Comparison of ENCODE assay signal across 11 cellular contexts in the genomic region with DNA sequence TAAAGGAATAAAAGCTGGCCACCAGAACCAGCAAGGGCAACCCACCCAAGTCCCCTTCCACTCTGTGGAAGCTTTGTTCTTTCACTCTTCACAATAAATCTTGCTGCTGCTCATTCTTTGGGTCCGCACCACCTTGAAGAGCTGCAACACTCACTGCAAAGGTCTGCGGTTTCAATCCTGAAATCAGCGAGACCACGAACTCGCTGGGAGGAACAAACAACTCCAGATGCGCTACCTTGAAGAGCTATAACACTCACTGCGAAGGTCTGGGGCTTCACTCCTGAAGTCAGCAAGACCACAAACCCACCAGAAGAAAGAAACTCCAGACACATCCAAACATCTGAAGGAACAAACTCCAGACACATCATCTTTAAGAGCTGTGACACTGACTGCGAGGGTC.
"Had no signal": no experiment of that assay in that cellular context is flagged by ENCODE, and none has a peak within 500 bp of the region (broad histone marks: within the 10 kb centered on the region; RNA-seq: fewer than 3 reads in every experiment).

No MANE protein-coding gene starts in this region.

- ATAC-seq: GM23338, HCT116 had no signal

- DNase-seq: GM23248, GOT3, H7, H9, HCEC 1CT, HFFc6 had no signal

- H3K9ac ChIP-seq: GM23248 had no signal

- H3K27ac ChIP-seq: GM23248 had no signal

- H3K4me2 ChIP-seq: GM23338 had no signal

- H3K36me3 ChIP-seq: HAP-1 had no signal

- H2AFZ ChIP-seq: GM23248, GM23338 had no signal

- H3K9me3 ChIP-seq: HAP-1 had no signal

- H3K4me1 ChIP-seq: HAP-1 had no signal

- FAIRE-seq: H1, H54 had no signal

- H3K4me3 ChIP-seq: GM23248, GM23338, HAP-1 had no signal
